Comparison of ENCODE assay signal across 1 cellular context in the genomic region with DNA sequence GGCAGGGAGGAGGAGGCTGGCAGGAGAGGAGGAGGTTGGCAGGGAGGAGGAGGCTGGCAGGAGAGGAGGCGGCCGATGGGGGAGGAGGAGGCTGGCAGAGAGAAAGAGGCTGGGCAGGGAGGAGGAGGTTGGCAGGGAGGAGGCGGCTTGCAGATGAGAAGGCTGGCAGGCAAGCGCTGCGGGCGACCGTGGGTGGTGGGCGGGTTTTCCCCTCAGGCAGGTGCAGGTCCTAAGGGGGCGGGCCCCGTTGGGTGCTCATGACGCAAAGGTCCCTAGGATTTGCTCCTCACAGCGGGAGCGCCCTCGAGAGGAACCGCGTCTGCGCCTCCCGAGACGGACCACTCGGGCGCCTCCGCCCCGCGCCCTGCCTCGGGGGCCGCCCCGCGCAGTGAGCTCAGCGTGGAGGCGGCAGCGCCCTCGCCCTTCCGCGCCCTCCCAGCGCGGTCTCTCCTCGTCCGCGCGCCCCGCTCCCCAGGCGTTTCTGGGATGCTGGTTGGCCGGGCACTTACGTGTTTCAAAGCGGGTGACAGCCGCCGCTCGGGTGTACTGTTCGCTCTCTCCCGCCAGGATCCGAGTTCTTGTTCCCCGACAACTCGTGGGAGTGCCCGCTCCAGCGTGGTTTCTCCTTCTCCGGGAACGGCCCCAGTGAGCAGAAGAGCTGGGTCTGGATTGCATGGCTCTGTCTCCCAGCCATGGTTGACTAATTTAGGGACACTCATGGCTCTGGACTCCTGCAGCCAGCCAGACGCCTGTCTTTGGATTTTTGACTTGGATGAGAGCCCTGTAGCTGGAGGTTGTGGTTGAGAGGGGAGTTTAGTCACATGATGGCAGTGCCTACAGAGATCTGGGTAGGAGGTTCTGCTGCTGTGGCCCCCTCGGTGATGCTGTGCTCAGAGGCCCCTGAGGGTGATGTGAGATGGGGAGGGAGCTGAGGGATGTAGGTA.
TF ChIP-seq lines count a peak whose summit lies in the region.

No MANE protein-coding gene starts in this region.

TF ChIP-seq in HCT116, 20 proteins besides CTCF, POLR2A, EP300 and RAD21 (continued from another document):
- TF ChIP-seq, protein P1, sequence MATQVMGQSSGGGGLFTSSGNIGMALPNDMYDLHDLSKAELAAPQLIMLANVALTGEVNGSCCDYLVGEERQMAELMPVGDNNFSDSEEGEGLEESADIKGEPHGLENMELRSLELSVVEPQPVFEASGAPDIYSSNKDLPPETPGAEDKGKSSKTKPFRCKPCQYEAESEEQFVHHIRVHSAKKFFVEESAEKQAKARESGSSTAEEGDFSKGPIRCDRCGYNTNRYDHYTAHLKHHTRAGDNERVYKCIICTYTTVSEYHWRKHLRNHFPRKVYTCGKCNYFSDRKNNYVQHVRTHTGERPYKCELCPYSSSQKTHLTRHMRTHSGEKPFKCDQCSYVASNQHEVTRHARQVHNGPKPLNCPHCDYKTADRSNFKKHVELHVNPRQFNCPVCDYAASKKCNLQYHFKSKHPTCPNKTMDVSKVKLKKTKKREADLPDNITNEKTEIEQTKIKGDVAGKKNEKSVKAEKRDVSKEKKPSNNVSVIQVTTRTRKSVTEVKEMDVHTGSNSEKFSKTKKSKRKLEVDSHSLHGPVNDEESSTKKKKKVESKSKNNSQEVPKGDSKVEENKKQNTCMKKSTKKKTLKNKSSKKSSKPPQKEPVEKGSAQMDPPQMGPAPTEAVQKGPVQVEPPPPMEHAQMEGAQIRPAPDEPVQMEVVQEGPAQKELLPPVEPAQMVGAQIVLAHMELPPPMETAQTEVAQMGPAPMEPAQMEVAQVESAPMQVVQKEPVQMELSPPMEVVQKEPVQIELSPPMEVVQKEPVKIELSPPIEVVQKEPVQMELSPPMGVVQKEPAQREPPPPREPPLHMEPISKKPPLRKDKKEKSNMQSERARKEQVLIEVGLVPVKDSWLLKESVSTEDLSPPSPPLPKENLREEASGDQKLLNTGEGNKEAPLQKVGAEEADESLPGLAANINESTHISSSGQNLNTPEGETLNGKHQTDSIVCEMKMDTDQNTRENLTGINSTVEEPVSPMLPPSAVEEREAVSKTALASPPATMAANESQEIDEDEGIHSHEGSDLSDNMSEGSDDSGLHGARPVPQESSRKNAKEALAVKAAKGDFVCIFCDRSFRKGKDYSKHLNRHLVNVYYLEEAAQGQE (IDR thresholded peaks at IDR 0.05; ENCODE audit: low read depth) = no peak
- no peak for TF ChIP-seq SP1 (IDR thresholded peaks at IDR 0.05; ENCODE audit: low read depth)
- TF ChIP-seq, protein P2, sequence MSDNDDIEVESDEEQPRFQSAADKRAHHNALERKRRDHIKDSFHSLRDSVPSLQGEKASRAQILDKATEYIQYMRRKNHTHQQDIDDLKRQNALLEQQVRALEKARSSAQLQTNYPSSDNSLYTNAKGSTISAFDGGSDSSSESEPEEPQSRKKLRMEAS (IDR thresholded peaks at IDR 0.05) = peak; percentile 32; the same call in 1 of the 2 replicates
- no peak for TF ChIP-seq SIN3A (IDR thresholded peaks at IDR 0.05; ENCODE audit: low read depth)
- no peak for TF ChIP-seq EZH2phosphoT487 (IDR thresholded peaks at IDR 0.05; ENCODE audit: borderline replicate concordance)
- TF ChIP-seq, protein P3, sequence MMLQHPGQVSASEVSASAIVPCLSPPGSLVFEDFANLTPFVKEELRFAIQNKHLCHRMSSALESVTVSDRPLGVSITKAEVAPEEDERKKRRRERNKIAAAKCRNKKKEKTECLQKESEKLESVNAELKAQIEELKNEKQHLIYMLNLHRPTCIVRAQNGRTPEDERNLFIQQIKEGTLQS (IDR thresholded peaks at IDR 0.05) = no peak
- TF ChIP-seq ZFX (IDR thresholded peaks at IDR 0.05) = no peak
